25 cellular contexts compared by ENCODE assay signal in the genomic region with DNA sequence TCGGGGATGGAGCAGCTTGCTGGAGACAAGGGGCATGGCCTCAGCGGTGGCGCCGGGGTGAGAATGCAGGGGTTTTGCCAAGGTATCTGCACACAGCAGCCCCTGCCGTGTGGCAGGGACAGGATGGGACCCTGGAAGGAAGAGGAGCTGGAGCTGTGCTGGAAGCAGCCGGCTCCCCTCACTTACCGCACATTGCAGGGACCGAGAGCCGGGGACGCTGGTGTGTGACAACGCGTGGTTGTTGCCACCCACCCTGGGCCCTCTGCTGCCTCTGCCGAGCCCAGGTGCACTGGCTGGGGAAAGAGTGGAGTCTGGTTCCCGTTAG. TPM values are rescaled to one million over a fixed set of nuclear protein-coding genes. Genes with fewer than 3 reads are reported as not detected.
"Had no signal": no experiment of that assay in that cellular context is flagged by ENCODE, and none has a peak within 500 bp of the region (broad histone marks: within the 10 kb centered on the region; RNA-seq: fewer than 3 reads in every experiment).

No MANE protein-coding gene starts in this region.

- H3K4me3 ChIP-seq: dorsolateral prefrontal cortex, lower lobe of right lung, right atrium auricular region, stomach, upper lobe of left lung had no signal

- H3K36me3 Mint-ChIP-seq: brain had no signal

- FAIRE-seq: colon had no signal

- H3K27ac Mint-ChIP-seq: activated B cell treated with CpG ODN at 0.5 μM for 24 hours, endodermal cell, progenitor cell of endocrine pancreas, T-cell had no signal

- H3K9me3 ChIP-seq: lower lobe of right lung, right atrium auricular region, stomach, upper lobe of left lung had no signal

- H3K27me3 Mint-ChIP-seq: activated B cell treated with CpG ODN at 0.5 μM for 24 hours, progenitor cell of endocrine pancreas, T-cell had no signal

- H3K9me3 Mint-ChIP-seq: activated B cell treated with CpG ODN at 0.5 μM for 24 hours, brain, endodermal cell, T-cell had no signal

- H3K27me3 ChIP-seq: dorsolateral prefrontal cortex, right atrium auricular region, stomach, upper lobe of left lung had no signal

- ATAC-seq: lower lobe of right lung, SK-N-SH treated with all-trans-retinoic acid at 6 μM for 48 hours, T-cell had no signal

- H3K27ac ChIP-seq: dorsolateral prefrontal cortex, epithelial cell of prostate, lower lobe of right lung, right atrium auricular region, stomach, upper lobe of left lung had no signal

- H3K4me3 Mint-ChIP-seq: activated B cell treated with CpG ODN at 0.5 μM for 24 hours had no signal

- DNase-seq: activated CD4-positive, alpha-beta T cell treated with anti-CD3 and anti-CD28 coated beads for 48 hours; activated naive CD4-positive, alpha-beta T cell treated with Interleukin-2 at 50 U/mL for 16 hours; activated T-cell treated with anti-CD3 and anti-CD28 coated beads for 4 hours; anterior cingulate cortex; central memory CD4-positive, alpha-beta T cell; dorsolateral prefrontal cortex; foreskin fibroblast; lower lobe of right lung; stimulated activated CD4-positive, alpha-beta T cell treated with anti-CD3 and anti-CD28 coated beads, Interleukin-2, amount 100 ng/mL, for 48 hours; stomach; T-cell; T-helper 9 cell had no signal

RNA-seq across cellular contexts. Expression of gene IGFALS, which starts 7.7 kb away (rescaled TPM):
- total RNA-seq: activated B cell treated with CpG ODN at 0.5 μM for 24 hours, endodermal cell, glomerular endothelial cell, osteoblast, right atrium auricular region, skeletal muscle tissue, temporal lobe had no signal
